ENCODE assay signal across 19 cellular contexts in genomic region chr4:6321361-6321760, GRCh38. TPM values are rescaled to one million over a fixed set of nuclear protein-coding genes. Genes with fewer than 3 reads are reported as not detected.
DNase-seq lines count a peak whose midpoint lies in the region; ATAC-seq and TF ChIP-seq lines count a peak whose summit lies in the region.
"Had no signal": no experiment of that assay in that cellular context is flagged by ENCODE, and none has a peak within 500 bp of the region (broad histone marks: within the 10 kb centered on the region; RNA-seq: fewer than 3 reads in every experiment).

No MANE protein-coding gene starts in this region.

- ATAC-seq in mucosa of descending colon, result peak; percentile 42

- peak overlapping the region; percentile 90 for H3K4me2 ChIP-seq in BLaER1
- peak overlapping the region in 10 of 11 experiments; percentile 82 to 95 (median 94); a peak in 19 of 22 replicates for H3K4me2 ChIP-seq in BLaER1 treated with 17β-estradiol and CSF1 and Interleukin-3, amounts not matched to agents 10 nM and 100 nM

- POLR2A ChIA-PET in Caco-2 (lab: Charles Lee), result no interaction called here

- no peak overlapping the region for H3K4me3 Mint-ChIP-seq in Caco-2 (ENCODE audit: unreplicated experiment)
- H3K4me3 Mint-ChIP-seq: CD14-positive monocyte; CD4-positive, alpha-beta memory T cell; CD4-positive, CD25-positive, alpha-beta regulatory T cell; CD8-positive, alpha-beta memory T cell had no signal

- no TSS peak for BruUV-seq in Caco-2 (replicated peaks; lab: Mats Ljungman, UMichigan)

- DNase-seq in caudate nucleus (lab: John Stamatoyannopoulos, UW), result no peak
- no peak for DNase-seq in mucosa of descending colon
- no peak for DNase-seq in Caco-2
- DNase-seq in iPS-NIHi7 (ENCODE audit: extremely low spot score), result no peak
- no peak for DNase-seq in NCI-H1417 treated with DMSO at 0.1 percent for 48 hours (lab: John Stamatoyannopoulos, UW)
- DNase-seq: 8988T; ACHN; BE2C; C1 segment of cervical spinal cord; Calu3; CD4-positive, alpha-beta memory T cell; CD4-positive, CD25-positive, alpha-beta regulatory T cell; CD8-positive, alpha-beta memory T cell; COR-L47; DMS79 treated with DMSO at 0.1 percent for 48 hours; GF-D8 had no signal

- CTCF ChIA-PET in Caco-2 (lab: Charles Lee), result no interaction called here

- H3K4me1 Mint-ChIP-seq in Caco-2 (ENCODE audit: low read depth, unreplicated experiment), result no peaks in the 10 kb centered on the region
- H3K4me1 Mint-ChIP-seq: CD14-positive monocyte; CD8-positive, alpha-beta memory T cell had no signal

- TF ChIP-seq CTCF in mucosa of descending colon (IDR thresholded peaks at IDR 0.05) (no peak), Caco-2 (IDR thresholded peaks at IDR 0.05; ENCODE audit: insufficient read depth in 1 of 2, low read depth in 1 of 2, low read length in 1 of 2, severe bottlenecking in 1 of 2, unreplicated experiment in 1 of 2) (no peak)

- H3K36me3 Mint-ChIP-seq in Caco-2 (ENCODE audit: insufficient read depth, unreplicated experiment), result no peaks in the 10 kb centered on the region
- H3K36me3 Mint-ChIP-seq: CD14-positive monocyte; CD4-positive, alpha-beta memory T cell; CD4-positive, CD25-positive, alpha-beta regulatory T cell; CD8-positive, alpha-beta memory T cell had no signal

- H3K27ac Mint-ChIP-seq in Caco-2 (ENCODE audit: unreplicated experiment), result no peak overlapping the region
- H3K27ac Mint-ChIP-seq: CD14-positive monocyte; CD4-positive, alpha-beta memory T cell; CD4-positive, CD25-positive, alpha-beta regulatory T cell; CD8-positive, alpha-beta memory T cell had no signal

- no peaks in the 10 kb centered on the region for H3K9me3 Mint-ChIP-seq in Caco-2 (ENCODE audit: unreplicated experiment)

- H3K27ac ChIP-seq in BLaER1 (no peak overlapping the region), caudate nucleus (ENCODE audit: low read depth, low read length) (peak overlapping the region; percentile 52)
- H3K27ac ChIP-seq in BLaER1 treated with 17β-estradiol and CSF1 and Interleukin-3, amounts not matched to agents 10 nM and 100 nM, result peak overlapping the region in 1 of 11 experiments; percentile 75; a peak in 1 of 22 replicates

- H3K4me1 ChIP-seq in BLaER1 (peaks cover 93% of the 10 kb centered on the region), mucosa of descending colon (ENCODE audit: low read depth) (peaks cover 5% of the 10 kb centered on the region), Caco-2 (no peaks in the 10 kb centered on the region)
- peaks cover 43 to 89% (median 75%) of the 10 kb centered on the region in 10 experiments for H3K4me1 ChIP-seq in BLaER1 treated with 17β-estradiol and CSF1 and Interleukin-3, amounts not matched to agents 10 nM and 100 nM
- H3K4me1 ChIP-seq: BE2C had no signal

- H3K9me3 ChIP-seq in BLaER1 (peaks cover 9% of the 10 kb centered on the region), mucosa of descending colon (no peaks in the 10 kb centered on the region), Caco-2 (no peaks in the 10 kb centered on the region)
- peaks cover 10 to 36% (median 13%) of the 10 kb centered on the region in 11 experiments; a peak in 21 of 22 replicates for H3K9me3 ChIP-seq in BLaER1 treated with 17β-estradiol and CSF1 and Interleukin-3, amounts not matched to agents 10 nM and 100 nM (replicated peaks in 1 of 11)
- H3K9me3 ChIP-seq: BE2C had no signal

- intact Hi-C loops in mucosa of descending colon (cut with DNase I, micrococcal nuclease) (no loop called here), Caco-2 (cut with micrococcal nuclease; ENCODE audit: unreplicated experiment) (loop anchor here (10.0 kb wide), 1 partner anchor 327 kb away; no protein-coding TSS in a partner anchor)

- H3K4me3 ChIP-seq in BLaER1 (no peak overlapping the region), mucosa of descending colon (no peak overlapping the region), Caco-2 (ENCODE audit: low read depth, low read length) (no peak overlapping the region)
- H3K4me3 ChIP-seq in BLaER1 treated with 17β-estradiol and CSF1 and Interleukin-3, amounts not matched to agents 10 nM and 100 nM, result no peak overlapping the region

- H4K20me1 ChIP-seq in BLaER1, result peaks cover 11% of the 10 kb centered on the region; the same call in 1 of the 2 replicates
- H4K20me1 ChIP-seq in BLaER1 treated with 17β-estradiol and CSF1 and Interleukin-3, amounts not matched to agents 10 nM and 100 nM, result peaks cover 0 to 62% (median 0%) of the 10 kb centered on the region in 11 experiments; a peak in 6 of 22 replicates

- H3K36me3 ChIP-seq in BLaER1, result no peaks in the 10 kb centered on the region
- no peaks in the 10 kb centered on the region for H3K36me3 ChIP-seq in BLaER1 treated with 17β-estradiol and CSF1 and Interleukin-3, amounts not matched to agents 10 nM and 100 nM
- no peaks in the 10 kb centered on the region for H3K36me3 ChIP-seq in mucosa of descending colon (ENCODE audit: low read depth)
- no peaks in the 10 kb centered on the region for H3K36me3 ChIP-seq in Caco-2 (ENCODE audit: control insufficient read depth, insufficient read depth, low read length)
- H3K36me3 ChIP-seq: BE2C had no signal

- no peak overlapping the region for H3K9ac ChIP-seq in BLaER1
- H3K9ac ChIP-seq in BLaER1 treated with 17β-estradiol and CSF1 and Interleukin-3, amounts not matched to agents 10 nM and 100 nM, result no peak overlapping the region

- H3K27me3 Mint-ChIP-seq in Caco-2 (ENCODE audit: insufficient read depth, unreplicated experiment), result peaks cover 6% of the 10 kb centered on the region

- H3K27me3 ChIP-seq in BLaER1, result no peaks in the 10 kb centered on the region
- peaks cover 0 to 99% (median 30%) of the 10 kb centered on the region in 11 experiments; a peak in 18 of 22 replicates for H3K27me3 ChIP-seq in BLaER1 treated with 17β-estradiol and CSF1 and Interleukin-3, amounts not matched to agents 10 nM and 100 nM
- H3K27me3 ChIP-seq in Caco-2 (replicated peaks; ENCODE audit: control insufficient read depth, insufficient read depth, low read length), result no peaks in the 10 kb centered on the region
- H3K27me3 ChIP-seq: BE2C had no signal

RNA-seq across cellular contexts. Expression of gene WFS1, which starts 51.7 kb away (rescaled TPM):
- 10 to 100 TPM in 2 of 3 donors, 1 to 10 TPM in 1; 5.8 to 39.2 (median 14.9) TPM for total RNA-seq in mucosa of descending colon
- 17.8 and 24.9 TPM in 2 replicates for total RNA-seq in Caco-2 (2022)
